In genomic region chr2:114038710-114039109, GRCh38 we compare ENCODE assay signal across 26 cellular contexts.
DNase-seq lines count a peak whose midpoint lies in the region; ATAC-seq, FAIRE-seq and TF ChIP-seq lines count a peak whose summit lies in the region.
"Had no signal": no experiment of that assay in that cellular context is flagged by ENCODE, and none has a peak within 500 bp of the region (broad histone marks: within the 10 kb centered on the region; RNA-seq: fewer than 3 reads in every experiment).

No MANE protein-coding gene starts in this region.

- ATAC-seq in GM12878 (no peak), HG03097 (IDR thresholded peaks at IDR 0.05; ENCODE audit: low FRiP score, unreplicated experiment) (no peak), HG03095 (IDR thresholded peaks at IDR 0.05; ENCODE audit: unreplicated experiment) (no peak)
- no peak for ATAC-seq in activated CD8-positive, alpha-beta memory T cell treated with anti-CD3 and anti-CD28 coated beads, Interleukin-2, amount 10 ng/mL, durations not matched to agents 7 days and 5 days

- SMC1A ChIA-PET in GM12878 (lab: Charles Lee; ENCODE audit: uncharacterized antibody, unreplicated experiment), result interaction anchor here (1.3 kb wide), 1 partner anchor 9 kb away, joined by 4 read pairs; no protein-coding TSS in a partner anchor

- H3K9me3 ChIP-seq in HEK293 (ENCODE audit: control insufficient read depth, insufficient read depth, low read depth, low read length), result no peaks in the 10 kb centered on the region
- H3K9me3 ChIP-seq in GM12878 (replicated peaks; ENCODE audit: control insufficient read depth, insufficient read depth, low read length), result no peaks in the 10 kb centered on the region
- H3K9me3 ChIP-seq: BE2C, BLaER1 had no signal

- peaks cover 0 to 2% of the 10 kb centered on the region in 2 experiments; a peak in 1 of 4 replicates for H3K27me3 ChIP-seq in GM12878 (replicated peaks in 1 of 2; ENCODE audit: control insufficient read depth in 2 of 2, insufficient read depth in 2 of 2, low read length in 1 of 2)
- H3K27me3 ChIP-seq: BE2C, BLaER1 had no signal

- no peak for TF ChIP-seq RAD21 in GM12878 (IDR thresholded peaks at IDR 0.05; ENCODE audit: insufficient read depth, low read depth, low read length)

- no peaks in the 10 kb centered on the region for H3K27me3 Mint-ChIP-seq in nephron progenitor cell (ENCODE audit: low read depth, poor library complexity)
- H3K27me3 Mint-ChIP-seq in activated CD8-positive, alpha-beta memory T cell treated with anti-CD3 and anti-CD28 coated beads, Interleukin-2, amount 10 ng/mL, durations not matched to agents 7 days and 5 days, result peaks cover 18% of the 10 kb centered on the region

- H3K4me3 ChIP-seq in HEK293 (ENCODE audit: low read depth, low read length) (no peak overlapping the region), GM12878 (no peak overlapping the region)
- H3K4me3 ChIP-seq: BLaER1 had no signal

- no peaks in the 10 kb centered on the region for H3K36me3 Mint-ChIP-seq in nephron progenitor cell (ENCODE audit: low read depth)
- no peaks in the 10 kb centered on the region for H3K36me3 Mint-ChIP-seq in activated CD8-positive, alpha-beta memory T cell treated with anti-CD3 and anti-CD28 coated beads, Interleukin-2, amount 10 ng/mL, durations not matched to agents 7 days and 5 days
- H3K36me3 Mint-ChIP-seq: CD14-positive monocyte; CD4-positive, alpha-beta memory T cell; CD4-positive, CD25-positive, alpha-beta regulatory T cell; CD8-positive, alpha-beta memory T cell had no signal

- no peak overlapping the region for H3K9ac ChIP-seq in GM12878 (ENCODE audit: control insufficient read depth, insufficient read depth, low read length)
- H3K9ac ChIP-seq: BLaER1 had no signal

- RAD21 ChIA-PET in GM12878 (lab: Charles Lee; ENCODE audit: unreplicated experiment), result no interaction called here

- DNase-seq in GM12878 (ENCODE audit: low read depth, low spot score) (no peak), nephron progenitor cell (no peak)
- DNase-seq in activated CD8-positive, alpha-beta memory T cell treated with anti-CD3 and anti-CD28 coated beads, Interleukin-2, amount 10 ng/mL, durations not matched to agents 7 days and 5 days, result no peak
- DNase-seq: 8988T; ACHN; BE2C; C1 segment of cervical spinal cord; CD4-positive, alpha-beta memory T cell; CD4-positive, CD25-positive, alpha-beta regulatory T cell; CD8-positive, alpha-beta memory T cell; COR-L47; DMS 273 treated with DMSO at 0.1 percent for 48 hours; DMS153; DMS53; DMS79; DND-41; EL; GDM1 had no signal

- no peak overlapping the region for H3K4me2 ChIP-seq in GM12878 (ENCODE audit: control insufficient read depth, insufficient read depth)
- H3K4me2 ChIP-seq: BLaER1 had no signal

- H3K27ac ChIP-seq in HEK293 (ENCODE audit: extremely low read depth, low read depth, low read length), result no peak overlapping the region
- H3K27ac ChIP-seq in GM12878 (ENCODE audit: control insufficient read depth, insufficient read depth), result no peak overlapping the region
- H3K27ac ChIP-seq: BLaER1 had no signal

- H3K36me3 ChIP-seq in HEK293 (ENCODE audit: control insufficient read depth in 2 of 2, insufficient read depth in 1 of 2, low read length in 2 of 2) (no peaks in the 10 kb centered on the region), GM12878 (ENCODE audit: control insufficient read depth in 2 of 2, insufficient read depth in 2 of 2, low read length in 1 of 2) (no peaks in the 10 kb centered on the region)
- H3K36me3 ChIP-seq: BE2C, BLaER1 had no signal

- no peak overlapping the region for H2AFZ ChIP-seq in GM12878 (ENCODE audit: control insufficient read depth, low read depth, low read length)

- peak overlapping the region; percentile 2 for H3K27ac Mint-ChIP-seq in nephron progenitor cell
- no peak overlapping the region for H3K27ac Mint-ChIP-seq in activated CD8-positive, alpha-beta memory T cell treated with anti-CD3 and anti-CD28 coated beads, Interleukin-2, amount 10 ng/mL, durations not matched to agents 7 days and 5 days
- H3K27ac Mint-ChIP-seq: CD14-positive monocyte; CD4-positive, alpha-beta memory T cell; CD4-positive, CD25-positive, alpha-beta regulatory T cell; CD8-positive, alpha-beta memory T cell had no signal

- peaks cover 9% of the 10 kb centered on the region for H3K9me3 Mint-ChIP-seq in nephron progenitor cell
- H3K9me3 Mint-ChIP-seq in activated CD8-positive, alpha-beta memory T cell treated with anti-CD3 and anti-CD28 coated beads, Interleukin-2, amount 10 ng/mL, durations not matched to agents 7 days and 5 days (ENCODE audit: low read depth), result no peaks in the 10 kb centered on the region
- H3K9me3 Mint-ChIP-seq: CD4-positive, alpha-beta memory T cell; CD8-positive, alpha-beta memory T cell had no signal

- TF ChIP-seq CTCF in HEK293 (tag by site-specific recombination; IDR thresholded peaks at IDR 0.05) (no peak), GM12878 (IDR thresholded peaks at IDR 0.05 in 2 of 3, conservative IDR thresholded peaks at IDR 0.05 in 1 of 3; ENCODE audit: control insufficient read depth in 2 of 3, extremely low read depth in 1 of 3, insufficient read depth in 1 of 3, low read depth in 3 of 3, low read length in 3 of 3) (no peak), nephron progenitor cell (IDR thresholded peaks at IDR 0.05) (no peak)

- no peak for TF ChIP-seq EP300 in GM12878 (IDR thresholded peaks at IDR 0.05; ENCODE audit: borderline replicate concordance in 1 of 2, control insufficient read depth in 1 of 2, low read depth in 2 of 2, low read length in 2 of 2)

- H3K79me2 ChIP-seq in GM12878 (ENCODE audit: control insufficient read depth, insufficient read depth, low read length), result no peaks in the 10 kb centered on the region

- FAIRE-seq in GM12878 (lab: Jason Lieb, UNC), result no peak
- FAIRE-seq: A204.1, GM12891, GM19239 had no signal

- POLR2A ChIA-PET in HEK293 (lab: Yijun Ruan, JAX) (no interaction called here), GM12878 (lab: Charles Lee) (no interaction called here)

- CTCF ChIA-PET in HEK293 (lab: Yijun Ruan, JAX) (no interaction called here), GM12878 (lab: Yijun Ruan, JAX) (no interaction called here)
- CTCF ChIA-PET in activated CD8-positive, alpha-beta memory T cell treated with anti-CD3 and anti-CD28 coated beads, Interleukin-2, amount 10 ng/mL, durations not matched to agents 7 days and 5 days (lab: Charles Lee), result no interaction called here

- 17% methylated on average over 3 of the region's 3 CpGs for WGBS in GM12878 (ENCODE audit: insufficient coverage, insufficient replicate concordance, low lambda C conversion rate, missing lambda C conversion rate)

- intact Hi-C loops in GM12878 (cut with micrococcal nuclease; ENCODE audit: unreplicated experiment), result no loop called here

- H3K4me3 Mint-ChIP-seq in nephron progenitor cell, result no peak overlapping the region
- H3K4me3 Mint-ChIP-seq in activated CD8-positive, alpha-beta memory T cell treated with anti-CD3 and anti-CD28 coated beads, Interleukin-2, amount 10 ng/mL, durations not matched to agents 7 days and 5 days, result no peak overlapping the region
- H3K4me3 Mint-ChIP-seq: CD14-positive monocyte; CD4-positive, alpha-beta memory T cell; CD4-positive, CD25-positive, alpha-beta regulatory T cell; CD8-positive, alpha-beta memory T cell had no signal

- no peaks in the 10 kb centered on the region for H3K4me1 Mint-ChIP-seq in nephron progenitor cell
- no peaks in the 10 kb centered on the region for H3K4me1 Mint-ChIP-seq in activated CD8-positive, alpha-beta memory T cell treated with anti-CD3 and anti-CD28 coated beads, Interleukin-2, amount 10 ng/mL, durations not matched to agents 7 days and 5 days
- H3K4me1 Mint-ChIP-seq: CD14-positive monocyte; CD4-positive, alpha-beta memory T cell; CD4-positive, CD25-positive, alpha-beta regulatory T cell; CD8-positive, alpha-beta memory T cell had no signal

- no peaks in the 10 kb centered on the region for H4K20me1 ChIP-seq in GM12878 (ENCODE audit: control insufficient read depth, insufficient read depth)
- H4K20me1 ChIP-seq: BLaER1 had no signal

- TF ChIP-seq POLR2A in GM12878 (IDR thresholded peaks at IDR 0.05; ENCODE audit: low read depth, low read length), result no peak

- H3K4me1 ChIP-seq in HEK293 (ENCODE audit: control insufficient read depth, insufficient read depth, low read length) (no peaks in the 10 kb centered on the region), GM12878 (ENCODE audit: control insufficient read depth, insufficient read depth, low read length) (no peaks in the 10 kb centered on the region)
- H3K4me1 ChIP-seq: BE2C, BLaER1 had no signal

- in situ Hi-C loops in GM12878 (cut with MboI), result no loop called here

- BruUV-seq in GM12878 (replicated peaks; lab: Mats Ljungman, UMichigan), result no TSS peak

TF ChIP-seq in HEK293, 187 proteins besides CTCF, POLR2A, EP300 and RAD21:
- TF ChIP-seq ZNF138 (tag by site-specific recombination; IDR thresholded peaks at IDR 0.05; ENCODE audit: borderline replicate concordance) (no peak), ATF2 (tag by site-specific recombination; IDR thresholded peaks at IDR 0.05; ENCODE audit: low read depth) (0 out of 2 replicates have a peak, but pooled peaks have one; percentile 21)

TF ChIP-seq in GM12878, 131 proteins besides CTCF, POLR2A, EP300 and RAD21:
- 0 out of 2 replicates have a peak, but pooled peaks have one; percentile 16 for TF ChIP-seq ATF7 (IDR thresholded peaks at IDR 0.05; ENCODE audit: low read depth)
- TF ChIP-seq ZBTB4 (CRISPR knock-in tag; IDR thresholded peaks at IDR 0.05), result no peak

Comparison
In these comparisons a context has a peak if more than half of its experiments do, and no peak if none do; other contexts are left out.
1. Of the 9 proteins assayed by ChIP-seq in both HEK293 and GM12878: peak only in HEK293: ATF2; only in GM12878: none; in both: none; in neither: 8.